Comparison of ENCODE assay signal across 5 cellular contexts in genomic region chr6:92930212-92930611, GRCh38.
"Had no signal": no experiment of that assay in that cellular context is flagged by ENCODE, and none has a peak within 500 bp of the region (broad histone marks: within the 10 kb centered on the region; RNA-seq: fewer than 3 reads in every experiment).

No MANE protein-coding gene starts in this region.

- H3K27ac ChIP-seq: HL-60 had no signal

- H3K4me3 ChIP-seq: K562 had no signal

- DNase-seq: IMR-90, KBM-7, KG1 had no signal
